Comparison of ENCODE assay signal across 21 cellular contexts in the genomic region with DNA sequence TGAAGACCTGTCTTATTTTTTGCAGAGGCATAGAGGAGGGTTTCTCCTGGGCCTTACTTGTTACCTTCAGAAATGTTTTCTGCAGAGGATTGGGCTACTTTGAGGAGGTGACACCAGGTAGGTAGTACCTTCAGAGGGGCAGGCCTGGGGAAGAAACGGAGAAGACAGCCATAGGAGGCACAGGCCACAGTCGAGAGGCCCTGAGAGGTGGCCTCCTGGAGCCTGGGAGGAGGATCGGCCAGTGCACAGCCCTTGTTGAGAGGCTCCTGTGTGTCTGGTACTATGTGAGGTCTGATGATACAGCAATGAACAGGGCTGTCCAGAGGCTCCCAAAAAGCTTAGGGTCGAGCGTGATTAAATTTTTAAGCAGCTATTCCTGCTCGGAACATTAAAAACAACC. TPM values are rescaled to one million over a fixed set of nuclear protein-coding genes. Genes with fewer than 3 reads are reported as not detected.
DNase-seq lines count a peak whose midpoint lies in the region; ATAC-seq and TF ChIP-seq lines count a peak whose summit lies in the region.
"Had no signal": no experiment of that assay in that cellular context is flagged by ENCODE, and none has a peak within 500 bp of the region (broad histone marks: within the 10 kb centered on the region; RNA-seq: fewer than 3 reads in every experiment).

No MANE protein-coding gene starts in this region.

- H3K9ac ChIP-seq in smooth muscle cell (ENCODE audit: low read depth), result no peak overlapping the region

- H3K79me2 ChIP-seq in smooth muscle cell (ENCODE audit: low read depth), result peaks cover 26% of the 10 kb centered on the region

- no peak overlapping the region for H3K4me3 ChIP-seq in RWPE2 (ENCODE audit: severe bottlenecking)
- no peak overlapping the region for H3K4me3 ChIP-seq in smooth muscle cell
- no peak overlapping the region for H3K4me3 ChIP-seq in spleen
- H3K4me3 ChIP-seq in coronary artery, result no peak overlapping the region
- H3K4me3 ChIP-seq: right lobe of liver had no signal

- no peak overlapping the region for H2AFZ ChIP-seq in smooth muscle cell (ENCODE audit: low read depth)

- H3K4me1 ChIP-seq in RWPE2 (ENCODE audit: insufficient read depth, poor library complexity, severe bottlenecking) (peaks cover 11% of the 10 kb centered on the region), smooth muscle cell (ENCODE audit: low read depth) (peaks cover 8% of the 10 kb centered on the region), spleen (peaks cover 25 to 70% (median 53%) of the 10 kb centered on the region in 6 donors)
- H3K4me1 ChIP-seq: right lobe of liver had no signal

- CTCF ChIA-PET in activated CD4-positive, alpha-beta T cell treated with anti-CD3 and anti-CD28 coated beads, Interleukin-2, amount 10 ng/mL, durations not matched to agents 7 days and 5 days (lab: Charles Lee), result interaction anchor here (1.0 kb wide), 1 partner anchor 12 kb away, joined by 3 read pairs; a partner anchor contains a TSS

- ATAC-seq in RWPE2 (ENCODE audit: low read depth), result no peak
- ATAC-seq in HG03439 (IDR thresholded peaks at IDR 0.05; ENCODE audit: unreplicated experiment), result no peak
- ATAC-seq: right lobe of liver had no signal

- DNase-seq in activated CD4-positive, alpha-beta T cell treated with anti-CD3 and anti-CD28 coated beads, Interleukin-2, amount 10 ng/mL, durations not matched to agents 7 days and 5 days, result no peak
- DNase-seq in activated CD4-positive, alpha-beta T cell treated with anti-CD3 and anti-CD28 coated beads, Interleukin-2, amount 50 U/mL, for 48 hours, result no peak
- no peak for DNase-seq in RWPE2 (ENCODE audit: low spot score)
- DNase-seq in endothelial cell (ENCODE audit: low spot score), result no peak
- no peak for DNase-seq in smooth muscle cell (lab: John Stamatoyannopoulos, UW; ENCODE audit: unreplicated experiment)
- no peak for DNase-seq in spleen
- no peak for DNase-seq in coronary artery (ENCODE audit: low spot score)
- DNase-seq: AML-193; effector CD4-positive, alpha-beta T cell; EL; kidney; NCI-H1092; NCI-H187 treated with DMSO at 0.1 percent for 48 hours; NCI-H526 treated with DMSO at 0.1 percent for 48 hours; right lobe of liver; stimulated activated naive CD4-positive, alpha-beta T cell; T1000; WERI-Rb-1 had no signal

- peak overlapping the region; percentile 20 for H3K27ac Mint-ChIP-seq in activated CD4-positive, alpha-beta T cell treated with anti-CD3 and anti-CD28 coated beads, Interleukin-2, amount 10 ng/mL, durations not matched to agents 7 days and 5 days
- peak overlapping the region; percentile 57 for H3K27ac Mint-ChIP-seq in endothelial cell (ENCODE audit: unreplicated experiment)
- H3K27ac Mint-ChIP-seq: activated T-helper 2 cell treated with anti-CD3 and anti-CD28 coated beads, Interferon-gamma antibody, Interleukin-2, Interleukin-4, amounts not matched to agents 10 μg/mL and 5 μg/mL and 100 μg/mL, durations not matched to agents 14 hours and 24 hours and 36 hours had no signal

- intact Hi-C loops in spleen (cut with DNase I; ENCODE audit: low total_unique reads), result no loop called here

- H3K4me2 ChIP-seq in smooth muscle cell, result no peak overlapping the region

- H3K36me3 ChIP-seq in RWPE2 (ENCODE audit: low read depth) (peaks cover 64% of the 10 kb centered on the region), smooth muscle cell (ENCODE audit: low read depth) (no peaks in the 10 kb centered on the region), spleen (peaks cover 5 to 85% (median 59%) of the 10 kb centered on the region in 6 donors)

- no peak overlapping the region for H3K4me3 Mint-ChIP-seq in activated CD4-positive, alpha-beta T cell treated with anti-CD3 and anti-CD28 coated beads, Interleukin-2, amount 10 ng/mL, durations not matched to agents 7 days and 5 days
- H3K4me3 Mint-ChIP-seq in endothelial cell (ENCODE audit: unreplicated experiment), result no peak overlapping the region
- H3K4me3 Mint-ChIP-seq: CD4-positive, alpha-beta memory T cell had no signal

- peaks cover 81% of the 10 kb centered on the region for H4K20me1 ChIP-seq in smooth muscle cell (ENCODE audit: low read depth)

- H3K27me3 ChIP-seq in RWPE2 (ENCODE audit: insufficient read depth, poor library complexity, severe bottlenecking) (no peaks in the 10 kb centered on the region), smooth muscle cell (ENCODE audit: low read depth) (no peaks in the 10 kb centered on the region), spleen (replicated peaks in 1 of 7) (no peaks in the 10 kb centered on the region)
- H3K27me3 ChIP-seq: right lobe of liver had no signal

- WGBS in smooth muscle cell (ENCODE audit: low lambda C conversion rate), result 97% methylated on average over 6 of the region's 6 CpGs
- WGBS in spleen, 5 donors, result 88 to 95% (median 94%) methylated on average over 6 of the region's 6 CpGs

- H3K9me3 ChIP-seq in RWPE2 (ENCODE audit: severe bottlenecking), result no peaks in the 10 kb centered on the region
- H3K9me3 ChIP-seq in smooth muscle cell (replicated peaks; ENCODE audit: low read depth), result no peaks in the 10 kb centered on the region
- no peaks in the 10 kb centered on the region for H3K9me3 ChIP-seq in spleen
- H3K9me3 ChIP-seq: right lobe of liver had no signal

- POLR2A ChIA-PET in activated CD4-positive, alpha-beta T cell treated with anti-CD3 and anti-CD28 coated beads, Interleukin-2, amount 10 ng/mL, durations not matched to agents 7 days and 5 days (lab: Charles Lee), result no interaction called here

- H3K4me1 Mint-ChIP-seq in activated CD4-positive, alpha-beta T cell treated with anti-CD3 and anti-CD28 coated beads, Interleukin-2, amount 10 ng/mL, durations not matched to agents 7 days and 5 days, result peaks cover 28% of the 10 kb centered on the region
- peaks cover 48% of the 10 kb centered on the region for H3K4me1 Mint-ChIP-seq in endothelial cell (ENCODE audit: unreplicated experiment)

- H3K36me3 Mint-ChIP-seq in activated CD4-positive, alpha-beta T cell treated with anti-CD3 and anti-CD28 coated beads, Interleukin-2, amount 10 ng/mL, durations not matched to agents 7 days and 5 days (ENCODE audit: low read depth), result peaks cover 41% of the 10 kb centered on the region
- H3K36me3 Mint-ChIP-seq in endothelial cell (ENCODE audit: low read depth, unreplicated experiment), result peaks cover 27% of the 10 kb centered on the region

- H3K9me3 Mint-ChIP-seq in activated CD4-positive, alpha-beta T cell treated with anti-CD3 and anti-CD28 coated beads, Interleukin-2, amount 10 ng/mL, durations not matched to agents 7 days and 5 days, result no peaks in the 10 kb centered on the region
- no peaks in the 10 kb centered on the region for H3K9me3 Mint-ChIP-seq in endothelial cell (ENCODE audit: unreplicated experiment)
- H3K9me3 Mint-ChIP-seq: activated T-helper 2 cell treated with anti-CD3 and anti-CD28 coated beads, Interferon-gamma antibody, Interleukin-2, Interleukin-4, amounts not matched to agents 10 μg/mL and 5 μg/mL and 100 μg/mL, durations not matched to agents 14 hours and 24 hours and 36 hours; CD4-positive, alpha-beta memory T cell had no signal

- no peak for TF ChIP-seq CTCF in RWPE2 (IDR thresholded peaks at IDR 0.05; ENCODE audit: poor library complexity, severe bottlenecking)
- TF ChIP-seq CTCF in endothelial cell (IDR thresholded peaks at IDR 0.05; ENCODE audit: unreplicated experiment), result no peak
- no peak for TF ChIP-seq CTCF in smooth muscle cell (IDR thresholded peaks at IDR 0.05; ENCODE audit: borderline replicate concordance, insufficient read depth, poor library complexity, severe bottlenecking)
- TF ChIP-seq CTCF in spleen (IDR thresholded peaks at IDR 0.05 in 8 of 11, conservative IDR thresholded peaks at IDR 0.05 in 3 of 11), result no peak
- no peak for TF ChIP-seq CTCF in coronary artery (IDR thresholded peaks at IDR 0.05)

- H3K27me3 Mint-ChIP-seq in activated CD4-positive, alpha-beta T cell treated with anti-CD3 and anti-CD28 coated beads, Interleukin-2, amount 10 ng/mL, durations not matched to agents 7 days and 5 days, result no peaks in the 10 kb centered on the region
- H3K27me3 Mint-ChIP-seq in endothelial cell (ENCODE audit: unreplicated experiment), result peaks cover 13% of the 10 kb centered on the region
- H3K27me3 Mint-ChIP-seq: CD4-positive, alpha-beta memory T cell had no signal

- peaks cover 15% of the 10 kb centered on the region for H3F3A ChIP-seq in smooth muscle cell (ENCODE audit: low read depth)

- H3K27ac ChIP-seq in RWPE2 (ENCODE audit: poor library complexity, severe bottlenecking) (peak overlapping the region; percentile 48), smooth muscle cell (ENCODE audit: low read depth) (peak overlapping the region; percentile 90), spleen (peak overlapping the region in 3 of 8 donors; percentile 4 to 80 (median 76)), coronary artery (peak overlapping the region in 1 of 2 donors; percentile 52)
- H3K27ac ChIP-seq: right lobe of liver, WERI-Rb-1 had no signal

- TF ChIP-seq POLR2A in spleen (IDR thresholded peaks at IDR 0.05), result no peak

RNA-seq across cellular contexts. Expression of a gene that starts 11.5 kb away (rescaled TPM):
- 10 to 100 TPM; 68.5 to 77.1 TPM for total RNA-seq in activated CD4-positive, alpha-beta T cell treated with anti-CD3 and anti-CD28 coated beads, Interleukin-2, amount 10 ng/mL, durations not matched to agents 7 days and 5 days
- total RNA-seq in endothelial cell (ENCODE audit: unreplicated experiment) (44.5 TPM), smooth muscle cell (15.8 and 25.3 TPM in 2 replicates), spleen (100 to 1,000 TPM in 2 of 7 donors, 10 to 100 TPM in 5; 76.3 to 134 (median 98.8) TPM)
- polyA plus RNA-seq in smooth muscle cell (23.7 and 24.3 TPM in 2 replicates), spleen (10 to 100 TPM in 1 of 3 donors, 1 to 10 TPM in 2; 9.7 to 31.9 (median 9.9) TPM)

RNA-seq across cellular contexts. Expression of a gene that starts 16.5 kb away (rescaled TPM):
- total RNA-seq in activated CD4-positive, alpha-beta T cell treated with anti-CD3 and anti-CD28 coated beads, Interleukin-2, amount 10 ng/mL, durations not matched to agents 7 days and 5 days, result 10 to 100 TPM; 56.4 to 61.8 TPM
- total RNA-seq in endothelial cell (ENCODE audit: unreplicated experiment), result 49.6 TPM
- 38.9 and 41.1 TPM in 2 replicates for total RNA-seq in smooth muscle cell
- polyA plus RNA-seq in smooth muscle cell, result 6.2 and 12.5 TPM in 2 replicates
- total RNA-seq in spleen, result 10 to 100 TPM; 28.5 to 54.2 (median 36.4) TPM
- polyA plus RNA-seq in spleen, result 10 to 100 TPM; 10.1 to 16.3 (median 13.8) TPM

RNA-seq across cellular contexts. Expression of a gene that starts 35.5 kb away (rescaled TPM):
- total RNA-seq in activated CD4-positive, alpha-beta T cell treated with anti-CD3 and anti-CD28 coated beads, Interleukin-2, amount 10 ng/mL, durations not matched to agents 7 days and 5 days, result 10 to 100 TPM; 83.0 to 88.9 TPM
- total RNA-seq in endothelial cell (ENCODE audit: unreplicated experiment) (108 TPM), smooth muscle cell (57.5 and 63.3 TPM in 2 replicates), spleen (10 to 100 TPM; 28.6 to 59.9 (median 50.6) TPM)
- polyA plus RNA-seq in smooth muscle cell (64.7 and 71.2 TPM in 2 replicates), spleen (10 to 100 TPM; 24.3 to 44.3 (median 41.3) TPM)

RNA-seq across cellular contexts. Expression of a gene that starts 38.6 kb away (rescaled TPM):
- 100 to 1,000 TPM; 582 to 702 TPM for total RNA-seq in activated CD4-positive, alpha-beta T cell treated with anti-CD3 and anti-CD28 coated beads, Interleukin-2, amount 10 ng/mL, durations not matched to agents 7 days and 5 days
- total RNA-seq in endothelial cell (ENCODE audit: unreplicated experiment) (74.4 TPM), smooth muscle cell (59.1 and 60.6 TPM in 2 replicates), spleen (100 to 1,000 TPM; 204 to 455 (median 220) TPM)
- polyA plus RNA-seq in smooth muscle cell (71.7 and 81.9 TPM in 2 replicates), spleen (10 to 100 TPM; 35.4 to 86.5 (median 38.9) TPM)
